1 cellular context compared by ENCODE assay signal in the genomic region with DNA sequence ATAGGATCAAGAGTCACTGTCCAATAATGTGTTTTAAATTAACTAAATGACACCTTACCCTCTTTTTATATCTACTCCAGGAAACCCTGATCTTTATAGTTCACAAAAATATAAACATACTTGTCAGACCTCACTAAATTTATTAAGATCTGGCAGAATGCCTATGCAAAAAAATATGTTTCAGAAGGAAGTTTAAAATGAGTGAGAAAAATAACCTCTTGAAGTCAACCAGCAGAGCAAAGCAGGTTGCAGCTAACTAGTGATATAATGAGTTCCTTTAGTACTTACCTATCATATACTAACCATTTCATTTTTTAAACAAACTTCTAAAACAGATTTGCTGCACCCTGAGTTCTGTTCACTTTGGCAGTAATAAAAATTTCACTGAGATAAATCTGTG.
TF ChIP-seq lines count a peak whose summit lies in the region.

No MANE protein-coding gene starts in this region.

TF ChIP-seq in endothelial cell of umbilical vein, 7 proteins besides CTCF, POLR2A, EP300 and RAD21 (continued from another document):
- TF ChIP-seq MAX (IDR thresholded peaks at IDR 0.05; ENCODE audit: insufficient read depth, insufficient read length): no peak
